Comparison of ENCODE assay signal across 8 cellular contexts in the genomic region with DNA sequence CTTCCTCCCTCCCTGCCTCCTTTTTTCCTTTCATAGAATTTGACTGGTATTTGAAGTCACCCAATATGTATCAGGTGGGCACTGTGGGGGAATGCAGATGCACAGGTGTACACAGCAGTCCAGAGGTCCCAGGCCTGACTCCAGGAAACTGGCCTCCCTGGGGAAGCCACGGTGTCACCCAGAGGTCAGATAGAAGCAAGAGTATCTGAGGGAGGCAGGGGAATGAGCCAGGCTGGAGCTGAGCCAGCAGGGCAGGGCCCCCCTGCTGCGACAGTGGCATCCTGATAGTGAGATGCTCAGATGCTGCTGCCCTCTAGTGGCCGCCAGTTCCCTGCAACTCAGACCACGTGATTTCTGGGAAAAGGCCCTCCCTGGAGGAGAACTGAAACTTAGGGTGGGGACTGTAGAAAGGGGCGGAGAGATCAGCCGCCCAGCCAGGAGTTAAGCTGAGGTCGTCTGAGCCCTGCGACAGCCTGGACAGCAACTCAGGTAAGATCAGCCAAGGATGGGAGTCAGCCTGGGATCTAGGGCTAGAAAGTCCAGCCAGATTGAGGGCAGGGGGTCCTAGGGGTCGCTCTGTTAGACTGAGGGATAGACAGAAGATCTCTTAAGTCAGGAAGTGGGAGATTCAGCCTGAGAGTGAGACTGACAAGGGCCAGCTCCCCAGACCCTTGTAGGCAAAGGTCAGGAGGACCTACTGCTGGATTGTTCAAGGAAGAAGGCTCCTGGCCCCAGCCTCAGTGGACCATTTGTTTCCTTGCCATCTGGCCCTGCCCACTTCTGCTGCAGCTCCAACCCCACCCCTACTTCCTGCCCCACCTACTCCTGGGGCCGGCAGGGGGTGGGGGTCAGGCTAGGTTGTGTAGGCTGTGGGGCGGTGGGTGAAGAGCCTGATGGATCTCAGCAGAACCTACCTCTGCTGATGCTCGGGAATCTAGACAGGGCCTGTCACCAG. TPM values are rescaled to one million over a fixed set of nuclear protein-coding genes. Genes with fewer than 3 reads are reported as not detected.
DNase-seq lines count a peak whose midpoint lies in the region; ATAC-seq lines count a peak whose summit lies in the region.

TSS of gene IRF9 (plus strand) at position 416 of the 955 bp plus-strand sequence. CDS start 880 bp downstream, outside the sequence.

- no peaks in the 10 kb centered on the region for H3K27me3 Mint-ChIP-seq in activated CD4-positive, alpha-beta T cell treated with anti-CD3 and anti-CD28 coated beads, Interleukin-2, amount 10 ng/mL, durations not matched to agents 7 days and 5 days

- ATAC-seq in GM19351 (IDR thresholded peaks at IDR 0.05; ENCODE audit: unreplicated experiment) (peak; percentile 92), HG03521 (IDR thresholded peaks at IDR 0.05; ENCODE audit: unreplicated experiment) (peak; percentile 77), left lobe of liver (peak; percentile 90)

- H3K4me3 Mint-ChIP-seq in activated CD4-positive, alpha-beta T cell treated with anti-CD3 and anti-CD28 coated beads, Interleukin-2, amount 10 ng/mL, durations not matched to agents 7 days and 5 days, result peak within 1 kb of the TSS; percentile 93

- peaks cover 58% of the 10 kb centered on the region for H3K4me1 Mint-ChIP-seq in activated CD4-positive, alpha-beta T cell treated with anti-CD3 and anti-CD28 coated beads, Interleukin-2, amount 10 ng/mL, durations not matched to agents 7 days and 5 days

- POLR2A ChIA-PET in activated CD4-positive, alpha-beta T cell treated with anti-CD3 and anti-CD28 coated beads, Interleukin-2, amount 10 ng/mL, durations not matched to agents 7 days and 5 days (lab: Charles Lee), result interaction anchor here (1.1 to 3.4 kb wide), 6 partner anchors 14 to 81 kb away, joined by 4 to 25 read pairs (median 6); partner anchors contain the start of genes DCAF11, EMC9, NRL and PSME1

- peak within 1 kb of the TSS; percentile 100 for H3K27ac Mint-ChIP-seq in activated CD4-positive, alpha-beta T cell treated with anti-CD3 and anti-CD28 coated beads, Interleukin-2, amount 10 ng/mL, durations not matched to agents 7 days and 5 days

- peak; percentile 98 for DNase-seq in CD1c-positive myeloid dendritic cell (ENCODE audit: extremely low spot score)
- peak; percentile 95 for DNase-seq in NCI-H69 (lab: John Stamatoyannopoulos, UW)
- DNase-seq in activated CD4-positive, alpha-beta T cell treated with anti-CD3 and anti-CD28 coated beads, Interleukin-2, amount 10 ng/mL, durations not matched to agents 7 days and 5 days, result peak; percentile 98
- DNase-seq in dedifferentiated amniotic fluid mesenchymal stem cell (ENCODE audit: extremely low spot score), result peak; percentile 86
- DNase-seq in left lobe of liver (ENCODE audit: low spot score), result peak; percentile 98
- DNase-seq in stimulated activated CD4-positive, alpha-beta T cell treated with anti-CD3 and anti-CD28 coated beads, Interleukin-2, amount 100 ng/mL, for 4 hours (ENCODE audit: low read depth), result peak; percentile 95

- no peaks in the 10 kb centered on the region for H3K9me3 Mint-ChIP-seq in activated CD4-positive, alpha-beta T cell treated with anti-CD3 and anti-CD28 coated beads, Interleukin-2, amount 10 ng/mL, durations not matched to agents 7 days and 5 days

- H3K36me3 Mint-ChIP-seq in activated CD4-positive, alpha-beta T cell treated with anti-CD3 and anti-CD28 coated beads, Interleukin-2, amount 10 ng/mL, durations not matched to agents 7 days and 5 days (ENCODE audit: low read depth), result peaks cover 85% of the 10 kb centered on the region

- CTCF ChIA-PET in activated CD4-positive, alpha-beta T cell treated with anti-CD3 and anti-CD28 coated beads, Interleukin-2, amount 10 ng/mL, durations not matched to agents 7 days and 5 days (lab: Charles Lee), result interaction anchor here (0.7 to 6.2 kb wide), 41 partner anchors 9 to 265 kb away, joined by 3 to 69 read pairs (median 6); partner anchors contain the start of genes CARMIL3, CHMP4A, CIDEB and DCAF11

RNA-seq across cellular contexts. Expression of gene IRF9, which starts in this region (rescaled TPM):
- total RNA-seq in activated CD4-positive, alpha-beta T cell treated with anti-CD3 and anti-CD28 coated beads, Interleukin-2, amount 10 ng/mL, durations not matched to agents 7 days and 5 days, result 100 to 1,000 TPM; 285 to 286 TPM
- 25.1 TPM for total RNA-seq in left lobe of liver

Comparison
In these comparisons a context has a peak if more than half of its experiments do, and no peak if none do; other contexts are left out.
1. Peak in every context shown above with its lines: DNase-seq and ATAC-seq.
2. RNA of gene IRF9 (total RNA-seq): 285 to 286 TPM in activated CD4-positive, alpha-beta T cell treated with anti-CD3 and anti-CD28 coated beads, Interleukin-2, amount 10 ng/mL, durations not matched to agents 7 days and 5 days; 25.1 TPM in left lobe of liver (single experiment); every median in the first group is over 10 times any median in the second.